Comparison of ENCODE assay signal across 14 cellular contexts in genomic region chr10:22346087-22346661, GRCh38. TPM values are rescaled to one million over a fixed set of nuclear protein-coding genes. Genes with fewer than 3 reads are reported as not detected.
DNase-seq lines count a peak whose midpoint lies in the region; ATAC-seq and TF ChIP-seq lines count a peak whose summit lies in the region.
"Had no signal": no experiment of that assay in that cellular context is flagged by ENCODE, and none has a peak within 500 bp of the region (broad histone marks: within the 10 kb centered on the region; RNA-seq: fewer than 3 reads in every experiment).

No MANE protein-coding gene starts in this region.

- no peaks in the 10 kb centered on the region for H3K36me3 ChIP-seq in iPS-15b (ENCODE audit: control insufficient read depth, insufficient read depth, low read length)
- H3K36me3 ChIP-seq: vagina had no signal

- POLR2A ChIA-PET in activated CD8-positive, alpha-beta T cell treated with anti-CD3 and anti-CD28 coated beads for 36 hours (lab: Charles Lee), result interaction anchor here (1.6 kb wide), 1 partner anchor 128 kb away, joined by 5 read pairs; no protein-coding TSS in a partner anchor

- H3K4me1 Mint-ChIP-seq in activated T-cell treated with anti-CD3 and anti-CD28 coated beads, Interleukin-2, amount 50 U/mL, for 72 hours (ENCODE audit: low read depth), result peaks cover 24% of the 10 kb centered on the region
- H3K4me1 Mint-ChIP-seq in activated T-cell treated with anti-CD3 and anti-CD28 coated beads, Interleukin-2, amount 50 U/mL, for 4 hours (ENCODE audit: low read depth), result peaks cover 8% of the 10 kb centered on the region
- peaks cover 15% of the 10 kb centered on the region for H3K4me1 Mint-ChIP-seq in activated CD8-positive, alpha-beta T cell treated with anti-CD3 and anti-CD28 coated beads for 36 hours (ENCODE audit: low read depth)
- peaks cover 21% of the 10 kb centered on the region for H3K4me1 Mint-ChIP-seq in stimulated activated effector memory CD8-positive, alpha-beta T cell treated with anti-CD3 and anti-CD28 coated beads, Interleukin-12 subunit alpha, Interleukin-12 subunit beta, amount 100 ng/mL, for 72 hours

- H3K4me1 ChIP-seq in iPS-15b (ENCODE audit: control insufficient read depth, insufficient read depth, low read length), result peaks cover 2% of the 10 kb centered on the region

- peak overlapping the region; percentile 67 for H3K4me3 ChIP-seq in iPS-15b (ENCODE audit: low read depth, low read length)
- H3K4me3 ChIP-seq: GM23248 had no signal

- CTCF ChIA-PET in activated CD8-positive, alpha-beta T cell treated with anti-CD3 and anti-CD28 coated beads for 36 hours (lab: Charles Lee), result no interaction called here

- no peak for TF ChIP-seq CTCF in activated CD8-positive, alpha-beta T cell treated with anti-CD3 and anti-CD28 coated beads for 36 hours (IDR thresholded peaks at IDR 0.05)

- DNase-seq in activated T-cell treated with anti-CD3 and anti-CD28 coated beads, Interleukin-2, amount 50 U/mL, for 72 hours, result no peak
- no peak for DNase-seq in activated T-cell treated with anti-CD3 and anti-CD28 coated beads, Interleukin-2, amount 50 U/mL, for 4 hours
- no peak for DNase-seq in activated CD8-positive, alpha-beta T cell treated with anti-CD3 and anti-CD28 coated beads for 36 hours
- DNase-seq in stimulated activated effector memory CD8-positive, alpha-beta T cell treated with anti-CD3 and anti-CD28 coated beads, Interleukin-12 subunit alpha, Interleukin-12 subunit beta, amount 100 ng/mL, for 72 hours (ENCODE audit: low spot score in 2 of 2), result no peak
- DNase-seq in mesenteric fat pad (ENCODE audit: low spot score), result no peak
- DNase-seq: EL, GM23248, KG1, NCI-H1436, NCI-H524 treated with DMSO at 0.1 percent for 48 hours had no signal

- H3K27me3 Mint-ChIP-seq in activated T-cell treated with anti-CD3 and anti-CD28 coated beads, Interleukin-2, amount 50 U/mL, for 72 hours (ENCODE audit: low read depth), result peaks cover 64% of the 10 kb centered on the region
- H3K27me3 Mint-ChIP-seq in activated T-cell treated with anti-CD3 and anti-CD28 coated beads, Interleukin-2, amount 50 U/mL, for 4 hours (ENCODE audit: low read depth), result peaks cover 59% of the 10 kb centered on the region
- peaks cover 52% of the 10 kb centered on the region for H3K27me3 Mint-ChIP-seq in activated CD8-positive, alpha-beta T cell treated with anti-CD3 and anti-CD28 coated beads for 36 hours

- peaks cover 87% of the 10 kb centered on the region for H3K27me3 ChIP-seq in iPS-15b (ENCODE audit: control insufficient read depth, insufficient read depth, low read length)

- H3K27ac Mint-ChIP-seq in activated T-cell treated with anti-CD3 and anti-CD28 coated beads, Interleukin-2, amount 50 U/mL, for 72 hours, result peak overlapping the region; percentile 97
- no peak overlapping the region for H3K27ac Mint-ChIP-seq in activated CD8-positive, alpha-beta T cell treated with anti-CD3 and anti-CD28 coated beads for 36 hours
- H3K27ac Mint-ChIP-seq in stimulated activated effector memory CD8-positive, alpha-beta T cell treated with anti-CD3 and anti-CD28 coated beads, Interleukin-12 subunit alpha, Interleukin-12 subunit beta, amount 100 ng/mL, for 72 hours, result no peak overlapping the region

- H3K9ac ChIP-seq in iPS-15b (ENCODE audit: low read depth, low read length), result no peak overlapping the region
- H3K9ac ChIP-seq: GM23248 had no signal

- no peak for ATAC-seq in activated T-cell treated with anti-CD3 and anti-CD28 coated beads, Interleukin-2, amount 50 U/mL, for 72 hours (replicated peaks in 1 of 2)
- no peak for ATAC-seq in activated T-cell treated with anti-CD3 and anti-CD28 coated beads, Interleukin-2, amount 50 U/mL, for 4 hours
- ATAC-seq in activated CD8-positive, alpha-beta T cell treated with anti-CD3 and anti-CD28 coated beads for 36 hours, result no peak
- ATAC-seq in stimulated activated effector memory CD8-positive, alpha-beta T cell treated with anti-CD3 and anti-CD28 coated beads, Interleukin-12 subunit alpha, Interleukin-12 subunit beta, amount 100 ng/mL, for 72 hours, result no peak
- no peak for ATAC-seq in GM19463 (IDR thresholded peaks at IDR 0.05; ENCODE audit: unreplicated experiment)
- ATAC-seq in GM21447 (IDR thresholded peaks at IDR 0.05; ENCODE audit: unreplicated experiment), result no peak

- intact Hi-C loops in activated CD8-positive, alpha-beta T cell treated with anti-CD3 and anti-CD28 coated beads for 36 hours (cut with micrococcal nuclease), result loop anchor here (10.0 kb wide), 1 partner anchor 639 kb away; no protein-coding TSS in a partner anchor

- H3K4me3 Mint-ChIP-seq in activated T-cell treated with anti-CD3 and anti-CD28 coated beads, Interleukin-2, amount 50 U/mL, for 72 hours, result peak overlapping the region; percentile 82 to 92
- no peak overlapping the region for H3K4me3 Mint-ChIP-seq in activated T-cell treated with anti-CD3 and anti-CD28 coated beads, Interleukin-2, amount 50 U/mL, for 4 hours
- H3K4me3 Mint-ChIP-seq in activated CD8-positive, alpha-beta T cell treated with anti-CD3 and anti-CD28 coated beads for 36 hours, result peak overlapping the region; percentile 33
- peak overlapping the region; percentile 27 for H3K4me3 Mint-ChIP-seq in stimulated activated effector memory CD8-positive, alpha-beta T cell treated with anti-CD3 and anti-CD28 coated beads, Interleukin-12 subunit alpha, Interleukin-12 subunit beta, amount 100 ng/mL, for 72 hours

- peaks cover 0 to 2% of the 10 kb centered on the region in 2 donors for H3K9me3 Mint-ChIP-seq in activated T-cell treated with anti-CD3 and anti-CD28 coated beads, Interleukin-2, amount 50 U/mL, for 72 hours
- peaks cover 6% of the 10 kb centered on the region for H3K9me3 Mint-ChIP-seq in activated T-cell treated with anti-CD3 and anti-CD28 coated beads, Interleukin-2, amount 50 U/mL, for 4 hours
- peaks cover 8% of the 10 kb centered on the region for H3K9me3 Mint-ChIP-seq in activated CD8-positive, alpha-beta T cell treated with anti-CD3 and anti-CD28 coated beads for 36 hours
- peaks cover 3% of the 10 kb centered on the region for H3K9me3 Mint-ChIP-seq in stimulated activated effector memory CD8-positive, alpha-beta T cell treated with anti-CD3 and anti-CD28 coated beads, Interleukin-12 subunit alpha, Interleukin-12 subunit beta, amount 100 ng/mL, for 72 hours

- H3K9me3 ChIP-seq in iPS-15b (ENCODE audit: control insufficient read depth, insufficient read depth, low read length), result no peaks in the 10 kb centered on the region
- H3K9me3 ChIP-seq: vagina had no signal

- H3K36me3 Mint-ChIP-seq in activated T-cell treated with anti-CD3 and anti-CD28 coated beads, Interleukin-2, amount 50 U/mL, for 72 hours (ENCODE audit: insufficient read depth in 2 of 2), result peaks cover 5% of the 10 kb centered on the region in 2 donors
- no peaks in the 10 kb centered on the region for H3K36me3 Mint-ChIP-seq in activated T-cell treated with anti-CD3 and anti-CD28 coated beads, Interleukin-2, amount 50 U/mL, for 4 hours (ENCODE audit: insufficient read depth)
- peaks cover 6% of the 10 kb centered on the region for H3K36me3 Mint-ChIP-seq in activated CD8-positive, alpha-beta T cell treated with anti-CD3 and anti-CD28 coated beads for 36 hours (ENCODE audit: low read depth)
- no peaks in the 10 kb centered on the region for H3K36me3 Mint-ChIP-seq in stimulated activated effector memory CD8-positive, alpha-beta T cell treated with anti-CD3 and anti-CD28 coated beads, Interleukin-12 subunit alpha, Interleukin-12 subunit beta, amount 100 ng/mL, for 72 hours

RNA-seq across cellular contexts. Expression of gene SPAG6, which starts 0.9 kb away (rescaled TPM):
- under 1 TPM; 0.37 to 0.38 TPM for total RNA-seq in activated T-cell treated with anti-CD3 and anti-CD28 coated beads, Interleukin-2, amount 50 U/mL, for 72 hours
- total RNA-seq in activated T-cell treated with anti-CD3 and anti-CD28 coated beads, Interleukin-2, amount 50 U/mL, for 4 hours, result not detected
- total RNA-seq in activated CD8-positive, alpha-beta T cell treated with anti-CD3 and anti-CD28 coated beads for 36 hours, result not detected
- 0.51 TPM for total RNA-seq in mesenteric fat pad
- total RNA-seq: GM23248, vagina had no signal

RNA-seq across cellular contexts. Expression of gene BMI1, which starts 25.3 kb away (rescaled TPM):
- 10 to 100 TPM; 83.4 to 87.5 TPM for total RNA-seq in activated T-cell treated with anti-CD3 and anti-CD28 coated beads, Interleukin-2, amount 50 U/mL, for 72 hours
- total RNA-seq in activated T-cell treated with anti-CD3 and anti-CD28 coated beads, Interleukin-2, amount 50 U/mL, for 4 hours, result 10 to 100 TPM; 80.9 to 96.1 (median 89.5) TPM
- 10 to 100 TPM; 38.7 to 41.4 TPM for total RNA-seq in activated CD8-positive, alpha-beta T cell treated with anti-CD3 and anti-CD28 coated beads for 36 hours
- total RNA-seq in mesenteric fat pad, result 58.1 TPM

RNA-seq across cellular contexts. Expression of gene COMMD3, which starts 30.0 kb away (rescaled TPM):
- total RNA-seq in activated T-cell treated with anti-CD3 and anti-CD28 coated beads, Interleukin-2, amount 50 U/mL, for 72 hours, result 100 to 1,000 TPM in 1 of 2 donors, 10 to 100 TPM in 1; 95.0 to 104 TPM
- 10 to 100 TPM; 49.3 to 56.4 (median 51.0) TPM for total RNA-seq in activated T-cell treated with anti-CD3 and anti-CD28 coated beads, Interleukin-2, amount 50 U/mL, for 4 hours
- 10 to 100 TPM; 64.7 to 68.7 TPM for total RNA-seq in activated CD8-positive, alpha-beta T cell treated with anti-CD3 and anti-CD28 coated beads for 36 hours
- total RNA-seq in mesenteric fat pad, result 46.8 TPM
